In genomic region chr14:99441157-99441870, GRCh38 we compare ENCODE assay signal across 11 cellular contexts. TPM values are rescaled to one million over a fixed set of nuclear protein-coding genes. Genes with fewer than 3 reads are reported as not detected.
DNase-seq lines count a peak whose midpoint lies in the region; FAIRE-seq and TF ChIP-seq lines count a peak whose summit lies in the region.
"Had no signal": no experiment of that assay in that cellular context is flagged by ENCODE, and none has a peak within 500 bp of the region (broad histone marks: within the 10 kb centered on the region; RNA-seq: fewer than 3 reads in every experiment).

No MANE protein-coding gene starts in this region.

- H3K27ac Mint-ChIP-seq in activated CD4-positive, alpha-beta memory T cell treated with anti-CD3 and anti-CD28 coated beads, Interleukin-2, amount 10 ng/mL, durations not matched to agents 7 days and 5 days: peak overlapping the region; percentile 14
- H3K27ac Mint-ChIP-seq in activated CD4-positive, alpha-beta memory T cell treated with anti-CD3 and anti-CD28 coated beads for 36 hours: no peak overlapping the region
- H3K27ac Mint-ChIP-seq in progenitor cell of endocrine pancreas: peak overlapping the region; percentile 51

- H3K79me2 ChIP-seq in SK-N-SH (ENCODE audit: insufficient read depth): no peaks in the 10 kb centered on the region

- no peak overlapping the region for H3K4me3 Mint-ChIP-seq in activated CD4-positive, alpha-beta memory T cell treated with anti-CD3 and anti-CD28 coated beads, Interleukin-2, amount 10 ng/mL, durations not matched to agents 7 days and 5 days
- no peak overlapping the region for H3K4me3 Mint-ChIP-seq in activated CD4-positive, alpha-beta memory T cell treated with anti-CD3 and anti-CD28 coated beads for 36 hours
- H3K4me3 Mint-ChIP-seq in progenitor cell of endocrine pancreas (ENCODE audit: low read depth): no peak overlapping the region

- no peak overlapping the region for H3K4me3 ChIP-seq in SK-N-SH (ENCODE audit: low read depth in 2 of 2, low read length in 1 of 2)
- H3K4me3 ChIP-seq: vagina had no signal

- H3K9ac ChIP-seq in SK-N-SH: no peak overlapping the region

- CTCF ChIA-PET in activated CD4-positive, alpha-beta memory T cell treated with anti-CD3 and anti-CD28 coated beads, Interleukin-2, amount 10 ng/mL, durations not matched to agents 7 days and 5 days (lab: Charles Lee): no interaction called here
- CTCF ChIA-PET in activated CD4-positive, alpha-beta memory T cell treated with anti-CD3 and anti-CD28 coated beads for 36 hours (lab: Charles Lee): no interaction called here
- CTCF ChIA-PET in SK-N-SH (lab: Yijun Ruan, JAX): interaction anchor here (0.9 to 1.1 kb wide), 3 partner anchors 14 to 25 kb away, joined by 3 read pairs; no protein-coding TSS in a partner anchor

- no peak overlapping the region for H3K4me2 ChIP-seq in SK-N-SH

- H3K27me3 ChIP-seq in SK-N-SH (ENCODE audit: insufficient read depth): no peaks in the 10 kb centered on the region
- H3K27me3 ChIP-seq: vagina had no signal

- H3K27me3 Mint-ChIP-seq in activated CD4-positive, alpha-beta memory T cell treated with anti-CD3 and anti-CD28 coated beads, Interleukin-2, amount 10 ng/mL, durations not matched to agents 7 days and 5 days: no peaks in the 10 kb centered on the region
- no peaks in the 10 kb centered on the region for H3K27me3 Mint-ChIP-seq in activated CD4-positive, alpha-beta memory T cell treated with anti-CD3 and anti-CD28 coated beads for 36 hours
- no peaks in the 10 kb centered on the region for H3K27me3 Mint-ChIP-seq in progenitor cell of endocrine pancreas

- no peak overlapping the region for H2AFZ ChIP-seq in SK-N-SH (ENCODE audit: low read depth)

- no peaks in the 10 kb centered on the region; a peak in 1 of 4 replicates for H3K4me1 ChIP-seq in SK-N-SH (ENCODE audit: control insufficient read depth in 1 of 2, insufficient read depth in 2 of 2, low read depth in 1 of 2, low read length in 1 of 2)
- H3K4me1 ChIP-seq: vagina had no signal

- no peak for TF ChIP-seq RAD21 in SK-N-SH (IDR thresholded peaks at IDR 0.05; ENCODE audit: low read length)

- H4K20me1 ChIP-seq in SK-N-SH (ENCODE audit: insufficient read depth): no peaks in the 10 kb centered on the region

- TF ChIP-seq POLR2A in erythroblast (IDR thresholded peaks at IDR 0.05; ENCODE audit: low read length): no peak

- POLR2A ChIA-PET in activated CD4-positive, alpha-beta memory T cell treated with anti-CD3 and anti-CD28 coated beads, Interleukin-2, amount 10 ng/mL, durations not matched to agents 7 days and 5 days (lab: Charles Lee): no interaction called here
- POLR2A ChIA-PET in activated CD4-positive, alpha-beta memory T cell treated with anti-CD3 and anti-CD28 coated beads for 36 hours (lab: Charles Lee): no interaction called here
- POLR2A ChIA-PET in SK-N-SH (lab: Yijun Ruan, JAX): no interaction called here

- H3K27ac ChIP-seq in SK-N-SH (ENCODE audit: low read depth in 2 of 2, low read length in 1 of 2): no peak overlapping the region
- H3K27ac ChIP-seq: vagina had no signal

- TF ChIP-seq CTCF in SK-N-SH (IDR thresholded peaks at IDR 0.05): no peak; the same call in 1 of the 2 replicates
- peak; percentile 34 for TF ChIP-seq CTCF in progenitor cell of endocrine pancreas (IDR thresholded peaks at IDR 0.05; ENCODE audit: unreplicated experiment)

- H3K36me3 ChIP-seq in SK-N-SH (replicated peaks in 1 of 2; ENCODE audit: control insufficient read depth in 1 of 2, insufficient read depth in 2 of 2, low read length in 1 of 2): peaks cover 3 to 17% of the 10 kb centered on the region in 2 experiments

- TF ChIP-seq EP300 in SK-N-SH (IDR thresholded peaks at IDR 0.05; ENCODE audit: borderline replicate concordance in 1 of 2, low read depth in 1 of 2, low read length in 1 of 2): no peak

- H3K36me3 Mint-ChIP-seq in activated CD4-positive, alpha-beta memory T cell treated with anti-CD3 and anti-CD28 coated beads, Interleukin-2, amount 10 ng/mL, durations not matched to agents 7 days and 5 days (ENCODE audit: low read depth): peaks cover 57% of the 10 kb centered on the region
- peaks cover 33% of the 10 kb centered on the region for H3K36me3 Mint-ChIP-seq in activated CD4-positive, alpha-beta memory T cell treated with anti-CD3 and anti-CD28 coated beads for 36 hours
- H3K36me3 Mint-ChIP-seq in progenitor cell of endocrine pancreas (ENCODE audit: insufficient read depth): peaks cover 16% of the 10 kb centered on the region

- no peaks in the 10 kb centered on the region for H3K9me3 ChIP-seq in SK-N-SH
- H3K9me3 ChIP-seq: vagina had no signal

- DNase-seq in activated CD4-positive, alpha-beta memory T cell treated with anti-CD3 and anti-CD28 coated beads, Interleukin-2, amount 10 ng/mL, durations not matched to agents 7 days and 5 days: no peak
- no peak for DNase-seq in activated CD4-positive, alpha-beta memory T cell treated with anti-CD3 and anti-CD28 coated beads for 36 hours
- DNase-seq in SK-N-SH: peak; percentile 26
- peak; percentile 14 to 15 for DNase-seq in erythroblast (lab: John Stamatoyannopoulos, UW)
- no peak for DNase-seq in progenitor cell of endocrine pancreas (ENCODE audit: low spot score, unreplicated experiment)
- DNase-seq in NCI-H128 (lab: John Stamatoyannopoulos, UW; ENCODE audit: unreplicated experiment): no peak
- DNase-seq in activated naive CD4-positive, alpha-beta T cell treated with anti-CD3 and anti-CD28 coated beads, Interleukin-2, amount 50 U/mL, for 16 hours: no peak
- no peak for DNase-seq in GM19239 (ENCODE audit: insufficient read length, low spot score)
- DNase-seq: aorta, Karpas-422 had no signal

- intact Hi-C loops in activated CD4-positive, alpha-beta memory T cell treated with anti-CD3 and anti-CD28 coated beads for 36 hours (cut with micrococcal nuclease): no loop called here

- 90% methylated on average over 10 of the region's 11 CpGs for WGBS in SK-N-SH (ENCODE audit: low lambda C conversion rate)

- no peak for FAIRE-seq in GM19239 (lab: Jason Lieb, UNC)

- no peaks in the 10 kb centered on the region for H3F3A ChIP-seq in SK-N-SH (replicated peaks; ENCODE audit: insufficient read depth)

- no peaks in the 10 kb centered on the region for H3K9me3 Mint-ChIP-seq in activated CD4-positive, alpha-beta memory T cell treated with anti-CD3 and anti-CD28 coated beads, Interleukin-2, amount 10 ng/mL, durations not matched to agents 7 days and 5 days
- H3K9me3 Mint-ChIP-seq in activated CD4-positive, alpha-beta memory T cell treated with anti-CD3 and anti-CD28 coated beads for 36 hours: no peaks in the 10 kb centered on the region
- no peaks in the 10 kb centered on the region for H3K9me3 Mint-ChIP-seq in progenitor cell of endocrine pancreas (ENCODE audit: low read depth)

- H3K4me1 Mint-ChIP-seq in activated CD4-positive, alpha-beta memory T cell treated with anti-CD3 and anti-CD28 coated beads, Interleukin-2, amount 10 ng/mL, durations not matched to agents 7 days and 5 days: peaks cover 34% of the 10 kb centered on the region
- peaks cover 44% of the 10 kb centered on the region for H3K4me1 Mint-ChIP-seq in activated CD4-positive, alpha-beta memory T cell treated with anti-CD3 and anti-CD28 coated beads for 36 hours (ENCODE audit: low read depth)
- H3K4me1 Mint-ChIP-seq in progenitor cell of endocrine pancreas (ENCODE audit: low read depth): no peaks in the 10 kb centered on the region

- no peaks in the 10 kb centered on the region for H3K9me2 ChIP-seq in SK-N-SH

TF ChIP-seq in SK-N-SH, 30 proteins besides CTCF, POLR2A, EP300 and RAD21 (continues in another document):
- TF ChIP-seq EZH2phosphoT487 (IDR thresholded peaks at IDR 0.05; ENCODE audit: borderline replicate concordance, low read depth): no peak
- TF ChIP-seq GABPA (IDR thresholded peaks at IDR 0.05; ENCODE audit: low read depth): no peak
- TF ChIP-seq ZBTB33 (IDR thresholded peaks at IDR 0.05; ENCODE audit: borderline replicate concordance, low read depth): no peak
- no peak for TF ChIP-seq CHD2 (IDR thresholded peaks at IDR 0.05; ENCODE audit: low read length, partially characterized antibody)
- no peak for TF ChIP-seq TCF12 (IDR thresholded peaks at IDR 0.05)
- TF ChIP-seq RXRA (IDR thresholded peaks at IDR 0.05; ENCODE audit: borderline replicate concordance, low read depth): no peak
- TF ChIP-seq POLR2AphosphoS5 (IDR thresholded peaks at IDR 0.05; ENCODE audit: low read depth, low read length): no peak

RNA-seq across cellular contexts. Expression of gene SETD3, which starts 39.3 kb away (rescaled TPM):
- 10 to 100 TPM; 63.8 to 66.3 TPM for total RNA-seq in activated CD4-positive, alpha-beta memory T cell treated with anti-CD3 and anti-CD28 coated beads, Interleukin-2, amount 10 ng/mL, durations not matched to agents 7 days and 5 days
- 10 to 100 TPM; 54.3 to 56.8 TPM for total RNA-seq in activated CD4-positive, alpha-beta memory T cell treated with anti-CD3 and anti-CD28 coated beads for 36 hours
- polyA plus RNA-seq in SK-N-SH (2012; rRNA removed): 19.1 and 22.7 TPM in 2 replicates
- 24.4 and 28.7 TPM in 2 replicates for polyA plus RNA-seq in SK-N-SH (2012; cell fraction: cytosol; rRNA removed)
- polyA plus RNA-seq in SK-N-SH (2012; cell fraction: nucleus; rRNA removed): 8.5 and 14.9 TPM in 2 replicates
- total RNA-seq in progenitor cell of endocrine pancreas: 46.0 and 51.7 TPM in 2 replicates

RNA-seq across cellular contexts. Expression of gene CCNK, which starts 39.9 kb away (rescaled TPM):
- 10 to 100 TPM; 79.2 to 83.7 TPM for total RNA-seq in activated CD4-positive, alpha-beta memory T cell treated with anti-CD3 and anti-CD28 coated beads, Interleukin-2, amount 10 ng/mL, durations not matched to agents 7 days and 5 days
- total RNA-seq in activated CD4-positive, alpha-beta memory T cell treated with anti-CD3 and anti-CD28 coated beads for 36 hours: 10 to 100 TPM; 86.6 to 90.4 TPM
- polyA plus RNA-seq in SK-N-SH (2012; rRNA removed): 9.0 and 14.6 TPM in 2 replicates
- polyA plus RNA-seq in SK-N-SH (2012; cell fraction: cytosol; rRNA removed): 18.4 and 19.4 TPM in 2 replicates
- 14.2 and 23.0 TPM in 2 replicates for polyA plus RNA-seq in SK-N-SH (2012; cell fraction: nucleus; rRNA removed)
- total RNA-seq in progenitor cell of endocrine pancreas: 64.1 and 64.8 TPM in 2 replicates

Comparison
In these comparisons a context has a peak if more than half of its experiments do, and no peak if none do; other contexts are left out.
1. DNase-seq: peak in SK-N-SH (single experiment) and erythroblast (2 of 2); none in activated CD4-positive, alpha-beta memory T cell treated with anti-CD3 and anti-CD28 coated beads, Interleukin-2, amount 10 ng/mL, durations not matched to agents 7 days and 5 days (single experiment), activated CD4-positive, alpha-beta memory T cell treated with anti-CD3 and anti-CD28 coated beads for 36 hours (single experiment), progenitor cell of endocrine pancreas (single experiment), NCI-H128 (single experiment), activated naive CD4-positive, alpha-beta T cell treated with anti-CD3 and anti-CD28 coated beads, Interleukin-2, amount 50 U/mL, for 16 hours (single experiment) and GM19239 (single experiment).